Comparison of ENCODE assay signal across 17 cellular contexts in the genomic region with DNA sequence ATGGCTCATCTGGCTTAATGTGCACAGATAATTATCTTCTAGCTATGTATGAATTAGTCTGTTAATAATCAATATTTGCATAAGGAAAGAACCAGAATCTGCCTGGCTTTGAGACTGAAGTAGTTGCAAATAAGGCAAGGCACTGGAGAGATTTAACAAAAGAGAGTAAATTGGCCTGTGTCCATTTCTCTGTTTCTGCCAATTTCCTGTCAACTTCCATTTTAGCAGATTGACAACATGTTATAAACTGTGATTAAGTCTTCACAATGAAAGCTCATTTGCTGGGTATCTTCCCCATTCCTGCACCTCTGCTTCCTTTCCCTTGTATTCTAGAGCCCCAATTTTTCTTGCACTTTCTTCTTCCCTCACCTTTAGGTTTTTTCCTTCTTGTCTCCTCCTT. TPM values are rescaled to one million over a fixed set of nuclear protein-coding genes. Genes with fewer than 3 reads are reported as not detected.
DNase-seq lines count a peak whose midpoint lies in the region; ATAC-seq and TF ChIP-seq lines count a peak whose summit lies in the region.
"Had no signal": no experiment of that assay in that cellular context is flagged by ENCODE, and none has a peak within 500 bp of the region (broad histone marks: within the 10 kb centered on the region; RNA-seq: fewer than 3 reads in every experiment).

No MANE protein-coding gene starts in this region.

- intact Hi-C loops in aorta (cut with DNase I): no loop called here
- intact Hi-C loops in ascending aorta (cut with DNase I): loop anchor here (5.0 kb wide), 1 partner anchor 34 kb away; no protein-coding TSS in a partner anchor

- no peaks in the 10 kb centered on the region for H3K9me3 ChIP-seq in aorta (ENCODE audit: control insufficient read depth, low read length)
- no peaks in the 10 kb centered on the region for H3K9me3 ChIP-seq in ascending aorta
- H3K9me3 ChIP-seq: left lung, vagina had no signal

- H3K27me3 ChIP-seq in aorta (ENCODE audit: control insufficient read depth in 1 of 2, insufficient read depth in 2 of 2, low read length in 1 of 2) (no peaks in the 10 kb centered on the region), ascending aorta (no peaks in the 10 kb centered on the region)
- H3K27me3 ChIP-seq: left lung, vagina had no signal

- H3K36me3 Mint-ChIP-seq in activated naive CD4-positive, alpha-beta T cell treated with anti-CD3 and anti-CD28 coated beads, Interleukin-2, amount 10 ng/mL, durations not matched to agents 7 days and 5 days: peaks cover 11% of the 10 kb centered on the region
- H3K36me3 Mint-ChIP-seq in T-cell: no peaks in the 10 kb centered on the region

- TF ChIP-seq CTCF in ascending aorta (IDR thresholded peaks at IDR 0.05): no peak

- no peak overlapping the region for H3K4me3 Mint-ChIP-seq in activated naive CD4-positive, alpha-beta T cell treated with anti-CD3 and anti-CD28 coated beads, Interleukin-2, amount 10 ng/mL, durations not matched to agents 7 days and 5 days
- H3K4me3 Mint-ChIP-seq in T-cell: peak overlapping the region in 1 of 3 donors; percentile 26
- H3K4me3 Mint-ChIP-seq: stimulated activated naive B cell treated with anti-CD40 and anti-IgM and Interleukin-4, amounts not matched to agents 10 μg/mL and 1 μg/mL and 100 μg/mL, for 72 hours had no signal

- H3K4me3 ChIP-seq in aorta (ENCODE audit: low read length in 2 of 2) (no peak overlapping the region), ascending aorta (no peak overlapping the region)
- H3K4me3 ChIP-seq: left lung, vagina had no signal

- peaks cover 5% of the 10 kb centered on the region for H3K27me3 Mint-ChIP-seq in activated naive CD4-positive, alpha-beta T cell treated with anti-CD3 and anti-CD28 coated beads, Interleukin-2, amount 10 ng/mL, durations not matched to agents 7 days and 5 days
- H3K27me3 Mint-ChIP-seq in T-cell: no peaks in the 10 kb centered on the region
- H3K27me3 Mint-ChIP-seq: stimulated activated naive B cell treated with anti-CD40 and anti-IgM and Interleukin-4, amounts not matched to agents 10 μg/mL and 1 μg/mL and 100 μg/mL, for 72 hours had no signal

- POLR2A ChIA-PET in T-cell (lab: Charles Lee): no interaction called here

- CTCF ChIA-PET in activated naive CD4-positive, alpha-beta T cell treated with anti-CD3 and anti-CD28 coated beads, Interleukin-2, amount 10 ng/mL, durations not matched to agents 7 days and 5 days (lab: Charles Lee): interaction anchor here (1.2 to 1.6 kb wide), 2 partner anchors 9 to 10 kb away, joined by 3 to 4 read pairs; no protein-coding TSS in a partner anchor
- CTCF ChIA-PET in T-cell (lab: Charles Lee): interaction anchor here (0.6 to 0.9 kb wide), 4 partner anchors 19 to 27 kb away, joined by 3 to 4 read pairs (median 4); no protein-coding TSS in a partner anchor

- H3K4me1 Mint-ChIP-seq in activated naive CD4-positive, alpha-beta T cell treated with anti-CD3 and anti-CD28 coated beads, Interleukin-2, amount 10 ng/mL, durations not matched to agents 7 days and 5 days: peaks cover 70% of the 10 kb centered on the region
- peaks cover 58 to 81% (median 63%) of the 10 kb centered on the region in 3 donors for H3K4me1 Mint-ChIP-seq in T-cell

- DNase-seq in activated naive CD4-positive, alpha-beta T cell treated with anti-CD3 and anti-CD28 coated beads, Interleukin-2, amount 10 ng/mL, durations not matched to agents 7 days and 5 days: no peak
- no peak for DNase-seq in activated naive CD4-positive, alpha-beta T cell (lab: John Stamatoyannopoulos, UW)
- DNase-seq in NCI-H1105 treated with DMSO at 0.1 percent for 48 hours (lab: John Stamatoyannopoulos, UW): peak; percentile 88
- no peak for DNase-seq in T-cell
- peak; percentile 20 for DNase-seq in pulmonary artery endothelial cell (ENCODE audit: low read depth, low spot score)
- DNase-seq in aorta: no peak
- no peak for DNase-seq in ascending aorta (ENCODE audit: low spot score in 2 of 2)
- DNase-seq: activated gamma-delta T cell treated with Interleukin-2 at 50 U/mL for 16 hours; C1 segment of cervical spinal cord; DMS79 treated with DMSO at 0.1 percent for 48 hours; effector memory CD4-positive, alpha-beta T cell; left lung; NK-92 treated with Interleukin-12 subunit alpha and Interleukin-12 subunit beta, amount 100 ng/mL, for 24 hours; posterior cingulate gyrus; Right ventricle myocardium superior; stimulated activated naive B cell treated with anti-CD40 and anti-IgM and Interleukin-4, amounts not matched to agents 10 μg/mL and 1 μg/mL and 100 μg/mL, for 72 hours had no signal

- H3K27ac Mint-ChIP-seq in activated naive CD4-positive, alpha-beta T cell treated with anti-CD3 and anti-CD28 coated beads, Interleukin-2, amount 10 ng/mL, durations not matched to agents 7 days and 5 days: peak overlapping the region; percentile 20
- H3K27ac Mint-ChIP-seq in T-cell: peak overlapping the region; percentile 8 to 35

- H3K36me3 ChIP-seq in aorta (ENCODE audit: control insufficient read depth in 1 of 2, insufficient read depth in 2 of 2, low read length in 1 of 2) (no peaks in the 10 kb centered on the region), ascending aorta (no peaks in the 10 kb centered on the region)
- H3K36me3 ChIP-seq: left lung, vagina had no signal

- H3K27ac ChIP-seq in aorta (ENCODE audit: low read depth in 1 of 2, low read length in 2 of 2): no peak overlapping the region
- no peak overlapping the region for H3K27ac ChIP-seq in ascending aorta
- H3K27ac ChIP-seq: left lung, vagina had no signal

- peaks cover 2% of the 10 kb centered on the region for H3K9me3 Mint-ChIP-seq in activated naive CD4-positive, alpha-beta T cell treated with anti-CD3 and anti-CD28 coated beads, Interleukin-2, amount 10 ng/mL, durations not matched to agents 7 days and 5 days
- no peaks in the 10 kb centered on the region for H3K9me3 Mint-ChIP-seq in T-cell
- H3K9me3 Mint-ChIP-seq: stimulated activated naive B cell treated with anti-CD40 and anti-IgM and Interleukin-4, amounts not matched to agents 10 μg/mL and 1 μg/mL and 100 μg/mL, for 72 hours had no signal

- H3K4me1 ChIP-seq in aorta (ENCODE audit: control insufficient read depth in 1 of 2, insufficient read depth in 2 of 2, low read length in 2 of 2) (no peaks in the 10 kb centered on the region), ascending aorta (peaks cover 0 to 5% of the 10 kb centered on the region in 2 donors)

- ATAC-seq in T-cell (replicated peaks in 1 of 4) (no peak), aorta (ENCODE audit: low FRiP score) (no peak)
- ATAC-seq: left lung; stimulated activated naive B cell treated with anti-CD40 and anti-IgM and Interleukin-4, amounts not matched to agents 10 μg/mL and 1 μg/mL and 100 μg/mL, for 72 hours had no signal

RNA-seq across cellular contexts. Expression of gene TMEM123, which starts 5.3 kb away (rescaled TPM):
- 100 to 1,000 TPM; 361 to 469 (median 428) TPM for total RNA-seq in T-cell
- 178 and 234 TPM in 2 replicates for total RNA-seq in pulmonary artery endothelial cell
- 100 to 1,000 TPM; 106 to 116 TPM for total RNA-seq in aorta
- 10 to 100 TPM; 42.1 to 52.5 TPM for polyA plus RNA-seq in aorta
- 107 TPM for total RNA-seq in ascending aorta

Comparison
In these comparisons a context has a peak if more than half of its experiments do, and no peak if none do; other contexts are left out.
1. DNase-seq: peak in NCI-H1105 treated with DMSO at 0.1 percent for 48 hours (single experiment) and pulmonary artery endothelial cell (single experiment); none in activated naive CD4-positive, alpha-beta T cell treated with anti-CD3 and anti-CD28 coated beads, Interleukin-2, amount 10 ng/mL, durations not matched to agents 7 days and 5 days (single experiment), activated naive CD4-positive, alpha-beta T cell (0 of 4), T-cell (0 of 34), aorta (0 of 2) and ascending aorta (0 of 2).